ENCODE assay signal across 1 cellular context in the genomic region with DNA sequence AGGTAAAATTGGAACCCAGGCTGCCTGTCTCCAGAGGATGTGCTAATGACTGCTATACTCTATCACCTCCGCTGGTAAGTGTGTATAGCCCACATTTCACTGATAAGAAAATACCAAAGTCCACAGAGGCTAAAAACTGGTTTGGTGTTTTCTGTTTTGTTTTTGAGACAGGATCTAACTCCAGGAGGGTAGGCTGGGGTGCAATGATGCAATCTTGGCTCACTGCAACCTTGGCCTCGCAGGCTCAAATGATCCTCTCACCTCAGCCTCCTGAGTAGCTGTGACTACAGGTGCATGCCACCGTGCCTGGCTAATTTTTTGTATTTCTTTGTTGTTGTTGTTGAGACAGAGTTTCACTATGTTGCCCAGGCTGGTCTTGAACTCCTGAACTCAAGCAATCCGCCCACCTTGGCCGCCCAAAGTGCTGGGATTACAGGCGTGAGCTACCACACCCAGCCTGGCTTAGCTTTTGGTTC.
TF ChIP-seq lines count a peak whose summit lies in the region.

No MANE protein-coding gene starts in this region.

TF ChIP-seq in liver, 16 proteins besides CTCF, POLR2A, EP300 and RAD21 (continued from another document):
- TF ChIP-seq REST (IDR thresholded peaks at IDR 0.05) (no peak), HNF4G (IDR thresholded peaks at IDR 0.05) (peak; percentile 13), RXRA (IDR thresholded peaks at IDR 0.05) (peak; percentile 53 to 58)
